ENCODE assay signal across 8 cellular contexts in genomic region chr14:92540472-92541048, GRCh38. TPM values are rescaled to one million over a fixed set of nuclear protein-coding genes. Genes with fewer than 3 reads are reported as not detected.
DNase-seq lines count a peak whose midpoint lies in the region; ATAC-seq and TF ChIP-seq lines count a peak whose summit lies in the region.

No MANE protein-coding gene starts in this region.

- H2BK5ac ChIP-seq in IMR-90 (ENCODE audit: low read depth, low read length, poor library complexity, severe bottlenecking): peak overlapping the region; percentile 91

- POLR2A ChIA-PET in IMR-90 (lab: Charles Lee; ENCODE audit: unreplicated experiment): no interaction called here

- H3K27me3 Mint-ChIP-seq in stimulated activated naive CD8-positive, alpha-beta T cell treated with anti-CD3 and anti-CD28 coated beads, Interleukin-15, amount 100 ng/mL, for 72 hours: no peaks in the 10 kb centered on the region

- H3K4me1 ChIP-seq in IMR-90 (ENCODE audit: control insufficient read depth, insufficient read depth, low read length): peaks cover 17% of the 10 kb centered on the region
- no peaks in the 10 kb centered on the region for H3K4me1 ChIP-seq in body of pancreas

- H2BK15ac ChIP-seq in IMR-90 (ENCODE audit: low read depth, low read length): peak overlapping the region; percentile 68; the same call in 2 of the 3 replicates

- H4K8ac ChIP-seq in IMR-90 (ENCODE audit: low read depth in 2 of 2, low read length in 2 of 2): peak overlapping the region; percentile 58 to 82

- peak overlapping the region in 1 of 2 donors; percentile 34 for H3K27ac Mint-ChIP-seq in stimulated activated naive CD8-positive, alpha-beta T cell treated with anti-CD3 and anti-CD28 coated beads, Interleukin-15, amount 100 ng/mL, for 72 hours

- H3K79me1 ChIP-seq in IMR-90 (ENCODE audit: low read depth in 1 of 2, low read length in 2 of 2): peaks cover 33 to 74% of the 10 kb centered on the region in 2 experiments

- H3K4me3 ChIP-seq in IMR-90 (ENCODE audit: insufficient read depth, low read depth, low read length): no peak overlapping the region
- no peak overlapping the region for H3K4me3 ChIP-seq in body of pancreas
- no peak overlapping the region for H3K4me3 ChIP-seq in kidney epithelial cell (ENCODE audit: low read depth, low read length)

- no TSS peak for BruUV-seq in IMR-90 (replicated peaks; lab: Mats Ljungman, UMichigan)

- in situ Hi-C loops in IMR-90 (cut with MboI; ENCODE audit: low sequenced_read_pairs): no loop called here

- 0% methylated on average over 1 of the region's 6 CpGs; no CpG with 5 or more reads in 1 of the 2 experiments for WGBS in IMR-90 (ENCODE audit: extremely low coverage in 2 of 2, insufficient read length in 1 of 2), 2 experiments
- 17 to 30% methylated on average over 5 to 6 of the region's 6 CpGs for WGBS in body of pancreas, 2 donors

- peak overlapping the region; percentile 77 for H2BK20ac ChIP-seq in IMR-90 (ENCODE audit: low read depth, low read length)

- H2AK5ac ChIP-seq in IMR-90 (ENCODE audit: low read depth, low read length): peak overlapping the region; percentile 97

- peak overlapping the region; percentile 84 for H3K4ac ChIP-seq in IMR-90 (ENCODE audit: low read depth, low read length)

- H3K56ac ChIP-seq in IMR-90 (ENCODE audit: extremely low read depth, insufficient read depth, low read length): peak overlapping the region; percentile 93

- H3K9me3 Mint-ChIP-seq in stimulated activated naive CD8-positive, alpha-beta T cell treated with anti-CD3 and anti-CD28 coated beads, Interleukin-15, amount 100 ng/mL, for 72 hours: no peaks in the 10 kb centered on the region

- H3K4me2 ChIP-seq in IMR-90 (ENCODE audit: low read depth, low read length): peak overlapping the region; percentile 16

- peak; percentile 94 for DNase-seq in AG08395 (ENCODE audit: low spot score)
- peak; percentile 100 for DNase-seq in IMR-90
- peak; percentile 65 to 82 (median 78) for DNase-seq in body of pancreas
- DNase-seq in kidney epithelial cell (ENCODE audit: low read depth): peak; percentile 92
- DNase-seq in stimulated activated naive CD8-positive, alpha-beta T cell treated with anti-CD3 and anti-CD28 coated beads, Interleukin-15, amount 100 ng/mL, for 72 hours: no peak
- DNase-seq in NCI-H187 treated with DMSO at 0.1 percent for 48 hours (lab: John Stamatoyannopoulos, UW): no peak
- no peak for DNase-seq in AML-193 (lab: John Stamatoyannopoulos, UW)

- H3K27ac ChIP-seq in IMR-90 (ENCODE audit: insufficient read depth, low read length) (peak overlapping the region; percentile 80), body of pancreas (peak overlapping the region in 3 of 4 donors; percentile 26 to 59 (median 47))

- peak overlapping the region; percentile 61 for H3K14ac ChIP-seq in IMR-90 (replicated peaks; ENCODE audit: low read depth, low read length)

- peak overlapping the region; percentile 32 for H3K9ac ChIP-seq in IMR-90 (ENCODE audit: low read depth, low read length)

- peaks cover 10% of the 10 kb centered on the region for H4K20me1 ChIP-seq in IMR-90 (ENCODE audit: insufficient read depth, low read length)

- H2AFZ ChIP-seq in IMR-90 (replicated peaks; ENCODE audit: low read length, poor library complexity): peak overlapping the region; percentile 85

- peaks cover 20% of the 10 kb centered on the region for H3K9me1 ChIP-seq in IMR-90 (ENCODE audit: insufficient read depth, low read length)

- H3K4me1 Mint-ChIP-seq in stimulated activated naive CD8-positive, alpha-beta T cell treated with anti-CD3 and anti-CD28 coated beads, Interleukin-15, amount 100 ng/mL, for 72 hours: peaks cover 86% of the 10 kb centered on the region

- H3K18ac ChIP-seq in IMR-90 (ENCODE audit: low read depth, low read length): peak overlapping the region; percentile 43

- no peaks in the 10 kb centered on the region for H3K36me3 ChIP-seq in IMR-90 (ENCODE audit: control insufficient read depth, insufficient read depth, low read length)
- H3K36me3 ChIP-seq in body of pancreas (replicated peaks in 1 of 2; ENCODE audit: insufficient read depth in 1 of 2, low read depth in 2 of 2): no peaks in the 10 kb centered on the region
- H3K36me3 ChIP-seq in kidney epithelial cell (ENCODE audit: control insufficient read depth, insufficient read depth, low read length): no peaks in the 10 kb centered on the region

- peak overlapping the region; percentile 41 to 67 for H3K4me3 Mint-ChIP-seq in stimulated activated naive CD8-positive, alpha-beta T cell treated with anti-CD3 and anti-CD28 coated beads, Interleukin-15, amount 100 ng/mL, for 72 hours

- intact Hi-C loops in IMR-90 (cut with micrococcal nuclease) (loop anchor here (1.0 to 5.0 kb wide), 4 partner anchors 38 to 146 kb away; no protein-coding TSS in a partner anchor), body of pancreas (cut with DNase I) (no loop called here)

- dilution Hi-C loops in IMR-90 (cut with HindIII; ENCODE audit: low sequenced_read_pairs, unreplicated experiment): no loop called here

- H3K9me3 ChIP-seq in IMR-90 (ENCODE audit: control insufficient read depth, insufficient read depth, low read length): no peaks in the 10 kb centered on the region
- no peaks in the 10 kb centered on the region for H3K9me3 ChIP-seq in body of pancreas

- H3K23ac ChIP-seq in IMR-90 (ENCODE audit: low read depth, low read length): peak overlapping the region; percentile 55

- H3K27me3 ChIP-seq in IMR-90 (ENCODE audit: control insufficient read depth, insufficient read depth, low read length) (no peaks in the 10 kb centered on the region), body of pancreas (no peaks in the 10 kb centered on the region), kidney epithelial cell (ENCODE audit: control insufficient read depth, insufficient read depth, low read length) (no peaks in the 10 kb centered on the region)

- peak overlapping the region; percentile 31 for H4K5ac ChIP-seq in IMR-90 (ENCODE audit: low read depth, low read length)

- peak; percentile 41 for TF ChIP-seq RAD21 in IMR-90 (IDR thresholded peaks at IDR 0.05; ENCODE audit: low read length)

- ATAC-seq in IMR-90 (ENCODE audit: low read depth): peak; percentile 87
- ATAC-seq in body of pancreas: peak; percentile 80
- no peak for ATAC-seq in stimulated activated naive CD8-positive, alpha-beta T cell treated with anti-CD3 and anti-CD28 coated beads, Interleukin-15, amount 100 ng/mL, for 72 hours
- no peak for ATAC-seq in HG02642 (IDR thresholded peaks at IDR 0.05; ENCODE audit: poor library complexity, unreplicated experiment)

- H2BK120ac ChIP-seq in IMR-90 (ENCODE audit: low read depth, low read length): peak overlapping the region; percentile 89

- H4K91ac ChIP-seq in IMR-90 (ENCODE audit: insufficient read depth, low read depth, low read length): peak overlapping the region; percentile 94

- CTCF ChIA-PET in IMR-90 (lab: Yijun Ruan, JAX): interaction anchor here (0.7 kb wide), 1 partner anchor 49 kb away, joined by 3 read pairs; no protein-coding TSS in a partner anchor

- TF ChIP-seq POLR2A in IMR-90 (IDR thresholded peaks at IDR 0.05; ENCODE audit: low read depth, low read length) (no peak), body of pancreas (IDR thresholded peaks at IDR 0.05) (no peak)

- peak overlapping the region; percentile 91 for H2AK9ac ChIP-seq in IMR-90 (replicated peaks; ENCODE audit: low read depth, low read length, poor library complexity)

- TF ChIP-seq CTCF in IMR-90 (conservative IDR thresholded peaks at IDR 0.05; ENCODE audit: low read depth, low read length): no peak
- TF ChIP-seq CTCF in body of pancreas (IDR thresholded peaks at IDR 0.05): no peak
- TF ChIP-seq CTCF in kidney epithelial cell (IDR thresholded peaks at IDR 0.05; ENCODE audit: insufficient read depth, low read length, poor library complexity, severe bottlenecking): no peak

TF ChIP-seq in IMR-90, 13 proteins besides CTCF, POLR2A, EP300 and RAD21 (continues in another document):
- no peak; the same call in 1 of the 2 replicates for TF ChIP-seq CHD1 (IDR thresholded peaks at IDR 0.05; ENCODE audit: low read depth, low read length)
- no peak for TF ChIP-seq NFE2L2 (IDR thresholded peaks at IDR 0.05; ENCODE audit: low read depth, low read length)
- peak; percentile 91 for TF ChIP-seq CEBPB (IDR thresholded peaks at IDR 0.05; ENCODE audit: low read depth, low read length)
- TF ChIP-seq RFX5 (IDR thresholded peaks at IDR 0.05; ENCODE audit: low read depth, low read length): no peak
- TF ChIP-seq SMC3 (IDR thresholded peaks at IDR 0.05; ENCODE audit: low read depth, low read length): peak; percentile 24; the same call in 1 of the 2 replicates
- peak; percentile 59 for TF ChIP-seq RCOR1 (IDR thresholded peaks at IDR 0.05; ENCODE audit: insufficient replicate concordance, low read length)
- peak; percentile 46; the same call in 1 of the 2 replicates for TF ChIP-seq MAFK (IDR thresholded peaks at IDR 0.05; ENCODE audit: low read depth, low read length)
- TF ChIP-seq ELK1 (IDR thresholded peaks at IDR 0.05; ENCODE audit: borderline replicate concordance, low read depth, low read length): no peak
- TF ChIP-seq MXI1 (IDR thresholded peaks at IDR 0.05; ENCODE audit: borderline replicate concordance, low read depth, low read length): peak; percentile 35; the same call in 1 of the 2 replicates
- TF ChIP-seq MAZ (IDR thresholded peaks at IDR 0.05; ENCODE audit: borderline replicate concordance, low read depth, low read length): 0 out of 2 replicates have a peak, but pooled peaks have one; percentile 43
- TF ChIP-seq BHLHE40 (IDR thresholded peaks at IDR 0.05; ENCODE audit: low read depth, low read length): peak; percentile 45; the same call in 1 of the 2 replicates
- peak; percentile 67 for TF ChIP-seq FOS (IDR thresholded peaks at IDR 0.05; ENCODE audit: low read depth, low read length)

RNA-seq across cellular contexts. Expression of gene RIN3, which starts 27.0 kb away (rescaled TPM):
- total RNA-seq in IMR-90 (2012; rRNA removed) (2.2 and 2.5 TPM in 2 replicates), body of pancreas (1 to 10 TPM; 2.6 to 3.3 TPM), kidney epithelial cell (5.1 and 6.0 TPM in 2 replicates)
- 11.1 and 11.6 TPM in 2 replicates for polyA plus RNA-seq in IMR-90 (2012; rRNA removed)
- 8.9 and 13.9 TPM in 2 replicates for polyA plus RNA-seq in IMR-90 (2012; cell fraction: cytosol; rRNA removed)
- 10.8 and 19.9 TPM in 2 replicates for polyA plus RNA-seq in IMR-90 (2012; cell fraction: nucleus; rRNA removed; ENCODE audit: low replicate concordance)

Comparison
In these comparisons a context has a peak if more than half of its experiments do, and no peak if none do; other contexts are left out.
1. DNase-seq: peak in AG08395 (single experiment), IMR-90 (single experiment), body of pancreas (4 of 4) and kidney epithelial cell (single experiment); none in stimulated activated naive CD8-positive, alpha-beta T cell treated with anti-CD3 and anti-CD28 coated beads, Interleukin-15, amount 100 ng/mL, for 72 hours (0 of 2), NCI-H187 treated with DMSO at 0.1 percent for 48 hours (single experiment) and AML-193 (0 of 2).
2. ATAC-seq: peak in IMR-90 (single experiment) and body of pancreas (single experiment); none in stimulated activated naive CD8-positive, alpha-beta T cell treated with anti-CD3 and anti-CD28 coated beads, Interleukin-15, amount 100 ng/mL, for 72 hours (single experiment) and HG02642 (single experiment).